Comparison of ENCODE assay signal across 8 cellular contexts in the genomic region with DNA sequence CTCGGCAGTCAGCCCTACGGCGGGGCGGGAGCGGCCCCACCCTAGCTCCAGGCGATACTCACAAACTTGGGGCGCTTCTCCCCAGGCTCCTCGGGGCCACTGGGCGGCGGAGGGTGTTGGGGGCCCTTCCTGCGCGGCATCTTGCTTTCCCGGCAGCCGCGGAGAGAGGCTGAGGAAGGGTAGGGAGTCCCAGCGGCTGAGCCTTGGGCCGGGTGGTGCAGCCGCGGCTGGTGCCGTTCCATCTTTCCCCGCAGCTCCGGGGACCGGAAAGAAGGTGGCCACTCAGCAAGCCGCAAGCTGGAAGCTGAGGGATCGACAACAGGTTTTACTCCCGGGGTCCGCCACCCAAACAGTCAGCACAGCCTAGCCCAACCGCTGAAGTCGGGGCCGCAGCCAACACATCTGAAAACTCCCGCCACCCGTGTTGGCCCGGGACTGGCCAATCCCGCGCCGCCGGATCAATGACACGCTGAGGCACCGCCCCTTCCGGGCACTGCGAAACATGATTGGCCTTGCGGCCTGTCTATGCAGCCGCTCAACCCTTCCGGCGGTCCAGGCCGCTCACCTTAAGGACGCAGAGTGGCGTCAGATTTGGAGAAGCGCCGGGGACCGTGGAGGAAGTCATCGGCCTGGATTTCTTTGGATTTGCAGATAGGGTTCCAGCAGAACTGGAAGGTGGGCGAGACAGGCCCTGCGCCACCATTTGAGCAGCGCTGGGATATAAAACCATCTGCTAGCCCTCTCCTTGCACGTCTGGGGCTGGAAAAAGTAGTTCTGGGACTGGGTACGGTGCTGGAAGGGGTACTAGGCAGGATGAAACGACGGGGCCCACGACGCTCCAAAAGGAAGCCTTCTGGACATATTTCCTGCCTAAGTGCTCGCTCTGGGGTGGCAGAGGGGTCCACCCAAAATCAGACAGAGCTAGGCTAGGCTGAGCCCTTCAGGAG. TPM values are rescaled to one million over a fixed set of nuclear protein-coding genes. Genes with fewer than 3 reads are reported as not detected.
DNase-seq lines count a peak whose midpoint lies in the region; ATAC-seq and TF ChIP-seq lines count a peak whose summit lies in the region.

A gene with protein sequence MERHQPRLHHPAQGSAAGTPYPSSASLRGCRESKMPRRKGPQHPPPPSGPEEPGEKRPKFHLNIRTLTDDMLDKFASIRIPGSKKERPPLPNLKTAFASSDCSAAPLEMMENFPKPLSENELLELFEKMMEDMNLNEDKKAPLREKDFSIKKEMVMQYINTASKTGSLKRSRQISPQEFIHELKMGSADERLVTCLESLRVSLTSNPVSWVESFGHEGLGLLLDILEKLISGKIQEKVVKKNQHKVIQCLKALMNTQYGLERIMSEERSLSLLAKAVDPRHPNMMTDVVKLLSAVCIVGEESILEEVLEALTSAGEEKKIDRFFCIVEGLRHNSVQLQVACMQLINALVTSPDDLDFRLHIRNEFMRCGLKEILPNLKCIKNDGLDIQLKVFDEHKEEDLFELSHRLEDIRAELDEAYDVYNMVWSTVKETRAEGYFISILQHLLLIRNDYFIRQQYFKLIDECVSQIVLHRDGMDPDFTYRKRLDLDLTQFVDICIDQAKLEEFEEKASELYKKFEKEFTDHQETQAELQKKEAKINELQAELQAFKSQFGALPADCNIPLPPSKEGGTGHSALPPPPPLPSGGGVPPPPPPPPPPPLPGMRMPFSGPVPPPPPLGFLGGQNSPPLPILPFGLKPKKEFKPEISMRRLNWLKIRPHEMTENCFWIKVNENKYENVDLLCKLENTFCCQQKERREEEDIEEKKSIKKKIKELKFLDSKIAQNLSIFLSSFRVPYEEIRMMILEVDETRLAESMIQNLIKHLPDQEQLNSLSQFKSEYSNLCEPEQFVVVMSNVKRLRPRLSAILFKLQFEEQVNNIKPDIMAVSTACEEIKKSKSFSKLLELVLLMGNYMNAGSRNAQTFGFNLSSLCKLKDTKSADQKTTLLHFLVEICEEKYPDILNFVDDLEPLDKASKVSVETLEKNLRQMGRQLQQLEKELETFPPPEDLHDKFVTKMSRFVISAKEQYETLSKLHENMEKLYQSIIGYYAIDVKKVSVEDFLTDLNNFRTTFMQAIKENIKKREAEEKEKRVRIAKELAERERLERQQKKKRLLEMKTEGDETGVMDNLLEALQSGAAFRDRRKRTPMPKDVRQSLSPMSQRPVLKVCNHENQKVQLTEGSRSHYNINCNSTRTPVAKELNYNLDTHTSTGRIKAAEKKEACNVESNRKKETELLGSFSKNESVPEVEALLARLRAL (minus strand): TSS at position 404 of the 947 bp plus-strand sequence. CDS start 162 bp downstream, at position 242.

- H3K27me3 ChIP-seq in SU-DHL-6 (ENCODE audit: low read length) (no peaks in the 10 kb centered on the region), ovary (no peaks in the 10 kb centered on the region), tibial artery (no peaks in the 10 kb centered on the region)

- H4K20me1 ChIP-seq in SU-DHL-6 (ENCODE audit: low read depth, low read length), result no peaks in the 10 kb centered on the region

- H3K79me2 ChIP-seq in SU-DHL-6 (ENCODE audit: insufficient read depth, low read length), result peaks cover 48% of the 10 kb centered on the region

- no peaks in the 10 kb centered on the region for H3K9me2 ChIP-seq in SU-DHL-6 (replicated peaks; ENCODE audit: insufficient read depth, low read length)

- H3K4me3 Mint-ChIP-seq in activated naive CD8-positive, alpha-beta T cell treated with anti-CD3 and anti-CD28 coated beads, Interleukin-2, amount 10 ng/mL, durations not matched to agents 7 days and 5 days, result peak within 1 kb of the TSS; percentile 93

- no peak for TF ChIP-seq CTCF in GM12864 (IDR thresholded peaks at IDR 0.05; ENCODE audit: low read depth, low read length, missing control alignments)
- TF ChIP-seq CTCF in SU-DHL-6 (IDR thresholded peaks at IDR 0.05; ENCODE audit: insufficient read depth, low read length, poor library complexity, severe bottlenecking), result no peak
- TF ChIP-seq CTCF in ovary (IDR thresholded peaks at IDR 0.05), result no peak
- TF ChIP-seq CTCF in tibial artery (IDR thresholded peaks at IDR 0.05), result peak in 1 of 2 experiments; percentile 17

- no peaks in the 10 kb centered on the region for H3K27me3 Mint-ChIP-seq in activated naive CD8-positive, alpha-beta T cell treated with anti-CD3 and anti-CD28 coated beads, Interleukin-2, amount 10 ng/mL, durations not matched to agents 7 days and 5 days

- H3K27ac ChIP-seq in SU-DHL-6 (ENCODE audit: low read depth, low read length) (peak within 1 kb of the TSS; percentile 68), ovary (peak within 1 kb of the TSS; percentile 84 to 89), tibial artery (peak within 1 kb of the TSS; percentile 73 to 92)

- ATAC-seq in HG02678 (IDR thresholded peaks at IDR 0.05; ENCODE audit: unreplicated experiment), result peak; percentile 100
- ATAC-seq in activated naive CD8-positive, alpha-beta T cell treated with anti-CD3 and anti-CD28 coated beads, Interleukin-2, amount 10 ng/mL, durations not matched to agents 7 days and 5 days (ENCODE audit: low read depth), result peak; percentile 99

- peak within 1 kb of the TSS; percentile 89 for H3K27ac Mint-ChIP-seq in activated naive CD8-positive, alpha-beta T cell treated with anti-CD3 and anti-CD28 coated beads, Interleukin-2, amount 10 ng/mL, durations not matched to agents 7 days and 5 days

- H3K9me3 ChIP-seq in SU-DHL-6 (ENCODE audit: insufficient read depth, low read length) (no peaks in the 10 kb centered on the region), ovary (no peaks in the 10 kb centered on the region), tibial artery (no peaks in the 10 kb centered on the region)

- TF ChIP-seq EP300 in ovary (IDR thresholded peaks at IDR 0.05), result no peak

- H3K36me3 Mint-ChIP-seq in activated naive CD8-positive, alpha-beta T cell treated with anti-CD3 and anti-CD28 coated beads, Interleukin-2, amount 10 ng/mL, durations not matched to agents 7 days and 5 days, result peaks cover 18% of the 10 kb centered on the region

- H3K9ac ChIP-seq in SU-DHL-6 (ENCODE audit: low read length), result peak within 1 kb of the TSS; percentile 90

- peak within 1 kb of the TSS; percentile 79 for H2AFZ ChIP-seq in SU-DHL-6 (ENCODE audit: low read depth, low read length, severe bottlenecking)

- WGBS in ovary, 3 donors, result 0 to 1% (median 0%) methylated on average over 59 to 62 of the region's 62 CpGs

- POLR2A ChIA-PET in activated naive CD8-positive, alpha-beta T cell treated with anti-CD3 and anti-CD28 coated beads, Interleukin-2, amount 10 ng/mL, durations not matched to agents 7 days and 5 days (lab: Charles Lee), result no interaction called here

- 0 out of 2 replicates have a peak, but pooled peaks cover 3% of the 10 kb centered on the region for H3F3A ChIP-seq in SU-DHL-6 (ENCODE audit: insufficient read depth)

- peaks cover 4% of the 10 kb centered on the region for H3K4me1 ChIP-seq in ovary (ENCODE audit: insufficient read depth)
- H3K4me1 ChIP-seq in tibial artery, result peaks cover 0 to 27% (median 11%) of the 10 kb centered on the region in 4 donors

- H3K4me3 ChIP-seq in GM12864 (ENCODE audit: low read depth, low read length) (peak within 1 kb of the TSS; percentile 71), SU-DHL-6 (ENCODE audit: insufficient read depth, low read length, poor library complexity, severe bottlenecking) (peak within 1 kb of the TSS; percentile 98), ovary (peak within 1 kb of the TSS; percentile 50), tibial artery (peak within 1 kb of the TSS; percentile 63 to 74)

- peak within 1 kb of the TSS; percentile 99 for H3K4me2 ChIP-seq in SU-DHL-6 (ENCODE audit: low read depth, low read length, poor library complexity, severe bottlenecking)

- H3K4me1 Mint-ChIP-seq in activated naive CD8-positive, alpha-beta T cell treated with anti-CD3 and anti-CD28 coated beads, Interleukin-2, amount 10 ng/mL, durations not matched to agents 7 days and 5 days, result peaks cover 26% of the 10 kb centered on the region

- DNase-seq in GM12864 (ENCODE audit: low read depth), result peak; percentile 87
- peak; percentile 90 for DNase-seq in NCI-H128 (lab: John Stamatoyannopoulos, UW; ENCODE audit: unreplicated experiment)
- peak; percentile 94 for DNase-seq in activated naive CD8-positive, alpha-beta T cell treated with anti-CD3 and anti-CD28 coated beads, Interleukin-2, amount 10 ng/mL, durations not matched to agents 7 days and 5 days
- peak; percentile 93 to 99 (median 97) for DNase-seq in head of caudate nucleus
- DNase-seq in ovary, result peak; percentile 94 to 98 (median 95)
- DNase-seq in tibial artery, result peak; percentile 96 to 97

- TF ChIP-seq POLR2A in ovary (IDR thresholded peaks at IDR 0.05), result peak; percentile 74

- H3K9me3 Mint-ChIP-seq in activated naive CD8-positive, alpha-beta T cell treated with anti-CD3 and anti-CD28 coated beads, Interleukin-2, amount 10 ng/mL, durations not matched to agents 7 days and 5 days, result no peaks in the 10 kb centered on the region

- peaks cover 13% of the 10 kb centered on the region; the same call in 1 of the 2 replicates for H3K36me3 ChIP-seq in SU-DHL-6 (ENCODE audit: low read length)
- no peaks in the 10 kb centered on the region for H3K36me3 ChIP-seq in ovary
- no peaks in the 10 kb centered on the region for H3K36me3 ChIP-seq in tibial artery

- intact Hi-C loops in head of caudate nucleus (cut with DNase I) (loop anchor here (10.0 kb wide), 1 partner anchor 231 kb away; a partner anchor contains a TSS), ovary (cut with DNase I) (loop anchor here in 1 of 4 donors (5.0 kb wide), 1 partner anchor 234 kb away; a partner anchor contains a TSS), tibial artery (cut with DNase I; ENCODE audit: low total_unique reads) (no loop called here)

RNA-seq across cellular contexts. Expression of the gene that starts here (rescaled TPM):
- 10 to 100 TPM; 16.2 to 18.3 TPM for total RNA-seq in activated naive CD8-positive, alpha-beta T cell treated with anti-CD3 and anti-CD28 coated beads, Interleukin-2, amount 10 ng/mL, durations not matched to agents 7 days and 5 days
- total RNA-seq in ovary, result 1 to 10 TPM in 1 of 7 donors, under 1 TPM in 5, not detected in 1; 0.13 to 2.6 (median 0.35) TPM
- 1 to 10 TPM in 1 of 2 donors, under 1 TPM in 1; 0.42 to 1.2 TPM for polyA plus RNA-seq in ovary

Comparison
In these comparisons a context has a peak if more than half of its experiments do, and no peak if none do; other contexts are left out.
1. Peak in every context shown above with its lines: DNase-seq, ATAC-seq, H3K4me3 ChIP-seq and H3K27ac ChIP-seq.
2. RNA of the gene that starts here (total RNA-seq): 16.2 to 18.3 TPM in activated naive CD8-positive, alpha-beta T cell treated with anti-CD3 and anti-CD28 coated beads, Interleukin-2, amount 10 ng/mL, durations not matched to agents 7 days and 5 days; 0.13 to 2.6 TPM in ovary; every median in the first group is over 4 times any median in the second.